ENCODE assay signal across 8 cellular contexts in genomic region chr1:44655609-44656008, GRCh38. TPM values are rescaled to one million over a fixed set of nuclear protein-coding genes. Genes with fewer than 3 reads are reported as not detected.
DNase-seq lines count a peak whose midpoint lies in the region; ATAC-seq and TF ChIP-seq lines count a peak whose summit lies in the region.

No MANE protein-coding gene starts in this region.

- no peaks in the 10 kb centered on the region for H3K27me3 ChIP-seq in GM23338 (ENCODE audit: insufficient read depth)
- no peaks in the 10 kb centered on the region for H3K27me3 ChIP-seq in SU-DHL-6 (ENCODE audit: low read length)
- no peaks in the 10 kb centered on the region for H3K27me3 ChIP-seq in left ventricle myocardium inferior (ENCODE audit: low read depth)
- H3K27me3 ChIP-seq in tibial artery: no peaks in the 10 kb centered on the region

- H4K20me1 ChIP-seq in GM23338 (replicated peaks; ENCODE audit: insufficient read depth) (peaks cover 4% of the 10 kb centered on the region; the same call in 1 of the 2 replicates), SU-DHL-6 (ENCODE audit: low read depth, low read length) (no peaks in the 10 kb centered on the region)

- no peak overlapping the region for H3K4me3 Mint-ChIP-seq in GM23338

- no peak overlapping the region for H3K27ac ChIP-seq in GM23338 (ENCODE audit: low read depth)
- H3K27ac ChIP-seq in SU-DHL-6 (ENCODE audit: low read depth, low read length): no peak overlapping the region
- H3K27ac ChIP-seq in left ventricle myocardium inferior (replicated peaks): no peak overlapping the region
- H3K27ac ChIP-seq in tibial artery: no peak overlapping the region

- H3F3A ChIP-seq in GM23338 (replicated peaks; ENCODE audit: low read depth) (peaks cover 10% of the 10 kb centered on the region; the same call in 1 of the 2 replicates), SU-DHL-6 (ENCODE audit: insufficient read depth) (0 out of 2 replicates have a peak, but pooled peaks cover 8% of the 10 kb centered on the region)

- DNase-seq in AG10803 (ENCODE audit: low read depth) (peak; percentile 11), GM23338 (ENCODE audit: low spot score) (peak; percentile 76), left ventricle myocardium inferior (no peak), tibial artery (no peak), LoVo (ENCODE audit: low spot score) (no peak), ecto neural progenitor cell (ENCODE audit: low spot score) (no peak)

- H3K27ac Mint-ChIP-seq in GM23338: no peak overlapping the region

- TF ChIP-seq CTCF in AG10803 (conservative IDR thresholded peaks at IDR 0.05; ENCODE audit: low read length): peak; percentile 77
- peak; percentile 84 to 86 for TF ChIP-seq CTCF in GM23338 (conservative IDR thresholded peaks at IDR 0.05; ENCODE audit: low read depth in 2 of 2)
- peak; percentile 48 for TF ChIP-seq CTCF in SU-DHL-6 (IDR thresholded peaks at IDR 0.05; ENCODE audit: insufficient read depth, low read length, poor library complexity, severe bottlenecking)
- peak; percentile 70 for TF ChIP-seq CTCF in left ventricle myocardium inferior (IDR thresholded peaks at IDR 0.05; ENCODE audit: borderline replicate concordance)
- TF ChIP-seq CTCF in tibial artery (IDR thresholded peaks at IDR 0.05): peak; percentile 34 to 39

- no peaks in the 10 kb centered on the region for H3K9me2 ChIP-seq in GM23338 (ENCODE audit: insufficient read depth)
- no peaks in the 10 kb centered on the region for H3K9me2 ChIP-seq in SU-DHL-6 (replicated peaks; ENCODE audit: insufficient read depth, low read length)

- no peaks in the 10 kb centered on the region for H3K79me2 ChIP-seq in GM23338 (replicated peaks; ENCODE audit: insufficient read depth)
- no peaks in the 10 kb centered on the region for H3K79me2 ChIP-seq in SU-DHL-6 (ENCODE audit: insufficient read depth, low read length)

- no peak overlapping the region for H3K9ac ChIP-seq in SU-DHL-6 (ENCODE audit: low read length)

- H3K9me3 ChIP-seq in SU-DHL-6 (ENCODE audit: insufficient read depth, low read length): no peaks in the 10 kb centered on the region
- H3K9me3 ChIP-seq in left ventricle myocardium inferior (replicated peaks): no peaks in the 10 kb centered on the region
- H3K9me3 ChIP-seq in tibial artery: no peaks in the 10 kb centered on the region

- H2AFZ ChIP-seq in GM23338: no peak overlapping the region
- H2AFZ ChIP-seq in SU-DHL-6 (ENCODE audit: low read depth, low read length, severe bottlenecking): no peak overlapping the region

- intact Hi-C loops in left ventricle myocardium inferior (cut with micrococcal nuclease): no loop called here
- intact Hi-C loops in tibial artery (cut with DNase I; ENCODE audit: low total_unique reads): no loop called here

- no peaks in the 10 kb centered on the region for H3K9me3 Mint-ChIP-seq in GM23338

- peak; percentile 69 for ATAC-seq in GM23338
- no peak for ATAC-seq in HG03135 (IDR thresholded peaks at IDR 0.05; ENCODE audit: unreplicated experiment)

- H3K27me3 Mint-ChIP-seq in GM23338 (ENCODE audit: insufficient read depth, low read depth, poor library complexity): peaks cover 8% of the 10 kb centered on the region

- H3K4me1 ChIP-seq in GM23338 (ENCODE audit: insufficient read depth) (peaks cover 4% of the 10 kb centered on the region; the same call in 1 of the 2 replicates), left ventricle myocardium inferior (peaks cover 15% of the 10 kb centered on the region), tibial artery (peaks cover 0 to 7% (median 0%) of the 10 kb centered on the region in 4 donors)

- H3K4me2 ChIP-seq in GM23338 (no peak overlapping the region), SU-DHL-6 (ENCODE audit: low read depth, low read length, poor library complexity, severe bottlenecking) (no peak overlapping the region)

- H3K36me3 Mint-ChIP-seq in GM23338 (ENCODE audit: low read depth): peaks cover 11% of the 10 kb centered on the region

- H3K4me3 ChIP-seq in AG10803 (ENCODE audit: low read length): no peak overlapping the region
- H3K4me3 ChIP-seq in GM23338: no peak overlapping the region
- no peak overlapping the region for H3K4me3 ChIP-seq in SU-DHL-6 (ENCODE audit: insufficient read depth, low read length, poor library complexity, severe bottlenecking)
- H3K4me3 ChIP-seq in left ventricle myocardium inferior: no peak overlapping the region
- no peak overlapping the region for H3K4me3 ChIP-seq in tibial artery

- H3K36me3 ChIP-seq in GM23338 (ENCODE audit: insufficient read depth) (no peaks in the 10 kb centered on the region), SU-DHL-6 (ENCODE audit: low read length) (no peaks in the 10 kb centered on the region), left ventricle myocardium inferior (peaks cover 30% of the 10 kb centered on the region), tibial artery (peaks cover 9 to 43% (median 16%) of the 10 kb centered on the region in 3 donors)

- peaks cover 22% of the 10 kb centered on the region for H3K4me1 Mint-ChIP-seq in GM23338

TF ChIP-seq in GM23338, 12 proteins besides CTCF, POLR2A, EP300 and RAD21 (continues in another document):
- TF ChIP-seq EZH2phosphoT487 (IDR thresholded peaks at IDR 0.05; ENCODE audit: unreplicated experiment): no peak
- no peak for TF ChIP-seq ZNF331 (CRISPR knock-in tag; IDR thresholded peaks at IDR 0.05; ENCODE audit: low read depth)
- no peak for TF ChIP-seq REST (IDR thresholded peaks at IDR 0.05; ENCODE audit: unreplicated experiment)
- TF ChIP-seq JUNB (IDR thresholded peaks at IDR 0.05; ENCODE audit: unreplicated experiment): no peak
- no peak for TF ChIP-seq ZNF114 (CRISPR knock-in tag; IDR thresholded peaks at IDR 0.05)
- no peak for TF ChIP-seq STAT1 (IDR thresholded peaks at IDR 0.05; ENCODE audit: unreplicated experiment)
- no peak for TF ChIP-seq ETS1 (IDR thresholded peaks at IDR 0.05)
- no peak for TF ChIP-seq CREB1 (CRISPR knock-in tag; IDR thresholded peaks at IDR 0.05; ENCODE audit: low read depth)
- TF ChIP-seq EZH2 (IDR thresholded peaks at IDR 0.05; ENCODE audit: low read depth, unreplicated experiment): no peak

RNA-seq across cellular contexts. Expression of gene TMEM53, which starts 18.7 kb away (rescaled TPM):
- total RNA-seq in GM23338 (2014; rRNA removed; shearing (Covaris generic)): 4.3 and 20.8 TPM in 2 replicates
- 10.6 and 15.4 TPM in 2 replicates for polyA plus RNA-seq in GM23338 (2016; fragmentation: Nextera tagmentation; extraction: Ambion mirVana)
- total RNA-seq in left ventricle myocardium inferior: 11.5 TPM

RNA-seq across cellular contexts. Expression of gene ARMH1, which starts 18.9 kb away (rescaled TPM):
- 0.31 and 0.62 TPM in 2 replicates for total RNA-seq in GM23338 (2014; rRNA removed; shearing (Covaris generic))
- 1.0 TPM in 1 of 2 replicates, not detected in the other for polyA plus RNA-seq in GM23338 (2016; fragmentation: Nextera tagmentation; extraction: Ambion mirVana)
- 1.1 TPM for total RNA-seq in left ventricle myocardium inferior

Comparison
In these comparisons a context has a peak if more than half of its experiments do, and no peak if none do; other contexts are left out.
1. DNase-seq: peak in AG10803 (single experiment) and GM23338 (single experiment); none in left ventricle myocardium inferior (single experiment), tibial artery (0 of 2), LoVo (single experiment) and ecto neural progenitor cell (single experiment).
2. Peak in every context shown above with its lines, with median percentiles within 50 percentile points of each other: CTCF ChIP-seq.